Comparison of ENCODE assay signal across 8 cellular contexts in genomic region chr1:94247146-94248094, GRCh38. TPM values are rescaled to one million over a fixed set of nuclear protein-coding genes. Genes with fewer than 3 reads are reported as not detected.
A peak's percentile ranks its signal among the peaks of the same experiment; 100 is the strongest.
DNase-seq lines count a peak whose midpoint lies in the region; ATAC-seq and TF ChIP-seq lines count a peak whose summit lies in the region.

No MANE protein-coding gene starts in this region.

- peaks cover 21 to 58% (median 25%) of the 10 kb centered on the region in 3 donors for H3K27me3 Mint-ChIP-seq in immature natural killer cell (ENCODE audit: low read depth in 3 of 3)

- CTCF ChIA-PET in mammary epithelial cell (lab: Charles Lee; ENCODE audit: low non-redundant PET), result interaction anchor here (0.5 kb wide), 1 partner anchor 77 kb away, joined by 8 read pairs; no protein-coding TSS in a partner anchor

- H3K9me3 ChIP-seq in mammary epithelial cell (replicated peaks; ENCODE audit: insufficient read depth, low read length), result peaks cover 2% of the 10 kb centered on the region

- peak overlapping the region; percentile 86 for H3K27ac ChIP-seq in mammary epithelial cell (ENCODE audit: insufficient read depth, low read depth, low read length)

- dilution Hi-C loops in mammary epithelial cell (cut with HindIII; ENCODE audit: low sequenced_read_pairs), result no loop called here

- no peaks in the 10 kb centered on the region for H3K36me3 Mint-ChIP-seq in immature natural killer cell

- 1% methylated on average over 26 of the region's 102 CpGs for WGBS in mammary epithelial cell (ENCODE audit: low coverage, missing lambda C conversion rate)

- H3K9me3 Mint-ChIP-seq in immature natural killer cell, result peaks cover 3 to 18% (median 14%) of the 10 kb centered on the region in 6 donors

- H3K4me1 Mint-ChIP-seq in immature natural killer cell, result peaks cover 11 to 18% of the 10 kb centered on the region in 2 donors

- no peaks in the 10 kb centered on the region for H4K20me1 ChIP-seq in mammary epithelial cell (ENCODE audit: insufficient read depth, low read length)

- peak overlapping the region; percentile 84 for H3K4me2 ChIP-seq in mammary epithelial cell (ENCODE audit: insufficient read depth, low read depth, low read length)

- peak overlapping the region; percentile 64 for H2AFZ ChIP-seq in mammary epithelial cell (ENCODE audit: low read depth, low read length)

- no peaks in the 10 kb centered on the region for H3K27me3 ChIP-seq in mammary epithelial cell (ENCODE audit: insufficient read depth, low read length)

- TF ChIP-seq CTCF in mammary epithelial cell (conservative IDR thresholded peaks at IDR 0.05 in 1 of 2, IDR thresholded peaks at IDR 0.05 in 1 of 2; ENCODE audit: extremely low read depth in 1 of 2, insufficient read depth in 1 of 2, low read depth in 1 of 2, low read length in 2 of 2), result no peak

- peaks cover 26% of the 10 kb centered on the region for H3K4me1 ChIP-seq in mammary epithelial cell (ENCODE audit: insufficient read depth, low read length)

- TSS peak; percentile 27 for BruUV-seq in mammary epithelial cell (replicated peaks; lab: Mats Ljungman, UMichigan)

- intact Hi-C loops in mammary epithelial cell (cut with micrococcal nuclease), result loop anchor here (1.0 to 2.0 kb wide), 4 partner anchors 8 to 87 kb away; no protein-coding TSS in a partner anchor

- H3K27ac Mint-ChIP-seq in immature natural killer cell, result peak overlapping the region in 1 of 6 donors; percentile 1

- in situ Hi-C loops in mammary epithelial cell (cut with MboI; ENCODE audit: low sequenced_read_pairs in 2 of 2), result loop anchor here in 1 of 2 donors (5.0 to 25.0 kb wide), 2 partner anchors 75 to 210 kb away; no protein-coding TSS in a partner anchor

- H3K9ac ChIP-seq in mammary epithelial cell (ENCODE audit: insufficient read depth, low read length), result peak overlapping the region; percentile 89

- peaks cover 52% of the 10 kb centered on the region for H3K79me2 ChIP-seq in mammary epithelial cell (ENCODE audit: insufficient read depth, low read length)

- DNase-seq in COLO668 (lab: John Stamatoyannopoulos, UW; ENCODE audit: unreplicated experiment), result peak; percentile 92
- peak; percentile 72 for DNase-seq in RPMI8226
- peak; percentile 76 for DNase-seq in mammary epithelial cell
- peak; percentile 11 to 26 (median 19) for DNase-seq in immature natural killer cell
- DNase-seq in stimulated activated CD4-positive, alpha-beta T cell treated with anti-CD3 and anti-CD28 coated beads, Interleukin-1b, Interleukin-23, amount 100 ng/mL, for 48 hours, result peak; percentile 9
- DNase-seq in pons (ENCODE audit: low spot score), result no peak

- ATAC-seq in GM19324 (IDR thresholded peaks at IDR 0.05; ENCODE audit: low FRiP score, unreplicated experiment) (peak; percentile 95), HG03342 (IDR thresholded peaks at IDR 0.05; ENCODE audit: unreplicated experiment) (peak; percentile 86)

- H3K4me3 ChIP-seq in mammary epithelial cell (replicated peaks in 1 of 3; ENCODE audit: insufficient read depth in 1 of 3, low read depth in 2 of 3, low read length in 3 of 3), result peak overlapping the region; percentile 61 to 82 (median 78)

- no peaks in the 10 kb centered on the region for H3K36me3 ChIP-seq in mammary epithelial cell (ENCODE audit: insufficient read depth, low read length)

- H3K4me3 Mint-ChIP-seq in immature natural killer cell, result peak overlapping the region; percentile 66 to 87 (median 80)

RNA-seq across cellular contexts. Expression of gene ARHGAP29, which starts 10.0 kb away (rescaled TPM):
- total RNA-seq in mammary epithelial cell, result 100 to 1,000 TPM in 1 of 2 donors, 10 to 100 TPM in 1; 54.7 to 100 TPM
- polyA plus RNA-seq in mammary epithelial cell (44.6 TPM), immature natural killer cell (not detected)
- polyA minus RNA-seq in mammary epithelial cell, result 47.1 TPM

Comparison
In these comparisons a context has a peak if more than half of its experiments do, and no peak if none do; other contexts are left out.
1. RNA of gene ARHGAP29, which starts 10.0 kb away (polyA plus RNA-seq): 44.6 TPM in mammary epithelial cell (single experiment); not detected in immature natural killer cell; every median in the first group is over 10 times any median in the second.